1 cellular context compared by ENCODE assay signal in genomic region chr4:87973283-87974169, GRCh38.
TF ChIP-seq lines count a peak whose summit lies in the region.

No MANE protein-coding gene starts in this region.

TF ChIP-seq in neural cell, 6 proteins besides CTCF, POLR2A, EP300 and RAD21 (continued from another document):
- no peak for TF ChIP-seq REST (IDR thresholded peaks at IDR 0.05; ENCODE audit: borderline replicate concordance)
- no peak for TF ChIP-seq EZH2 (IDR thresholded peaks at IDR 0.05; ENCODE audit: borderline replicate concordance, insufficient read depth, low read length, poor library complexity, severe bottlenecking)
